21 cellular contexts compared by ENCODE assay signal in the genomic region with DNA sequence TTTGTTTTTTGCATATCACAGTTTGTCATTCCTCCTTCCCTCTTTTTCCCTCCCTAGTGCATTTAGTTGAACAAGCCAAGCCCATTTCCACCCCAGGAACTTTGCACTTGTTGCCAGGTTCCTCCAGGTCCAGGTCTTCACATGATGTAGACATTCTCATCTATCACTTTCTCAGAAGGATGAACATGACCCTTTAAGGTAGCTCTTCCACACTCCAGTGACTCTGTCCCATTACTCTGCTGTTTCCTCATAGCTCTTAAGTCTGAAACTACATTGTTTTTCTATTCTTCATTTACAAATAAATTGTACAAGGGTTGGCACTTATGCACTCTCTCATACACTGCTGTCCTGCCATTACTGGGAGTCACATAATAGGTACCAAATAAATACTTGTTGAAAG. TPM values are rescaled to one million over a fixed set of nuclear protein-coding genes. Genes with fewer than 3 reads are reported as not detected.
"Had no signal": no experiment of that assay in that cellular context is flagged by ENCODE, and none has a peak within 500 bp of the region (broad histone marks: within the 10 kb centered on the region; RNA-seq: fewer than 3 reads in every experiment).

No MANE protein-coding gene starts in this region.

- H3K4me1 Mint-ChIP-seq: brain; central memory CD8-positive, alpha-beta T cell; immature natural killer cell; stimulated activated effector memory CD8-positive, alpha-beta T cell treated with anti-CD3 and anti-CD28 coated beads, Interleukin-12 subunit alpha, Interleukin-12 subunit beta, amount 100 ng/mL, for 72 hours had no signal

- H3K36me3 Mint-ChIP-seq: brain had no signal

- H3K27me3 Mint-ChIP-seq: activated B cell treated with CpG ODN at 0.5 μM for 24 hours; activated CD8-positive, alpha-beta T cell treated with anti-CD3 and anti-CD28 coated beads for 36 hours; activated naive CD8-positive, alpha-beta T cell treated with anti-CD3 and anti-CD28 coated beads, Interleukin-2, amount 50 U/mL, for 24 hours had no signal

- H3K9me3 Mint-ChIP-seq: activated naive CD4-positive, alpha-beta T cell treated with anti-CD3 and anti-CD28 coated beads for 36 hours had no signal

- H3K27ac Mint-ChIP-seq: activated B cell treated with CpG ODN at 0.5 μM for 24 hours; activated CD8-positive, alpha-beta T cell treated with anti-CD3 and anti-CD28 coated beads for 36 hours; activated naive CD4-positive, alpha-beta T cell treated with anti-CD3 and anti-CD28 coated beads for 36 hours; activated naive CD8-positive, alpha-beta T cell treated with anti-CD3 and anti-CD28 coated beads, Interleukin-2, amount 50 U/mL, for 24 hours; brain; immature natural killer cell; naive thymus-derived CD8-positive, alpha-beta T cell; stimulated activated effector memory CD8-positive, alpha-beta T cell treated with anti-CD3 and anti-CD28 coated beads, Interleukin-12 subunit alpha, Interleukin-12 subunit beta, amount 100 ng/mL, for 72 hours had no signal

- DNase-seq: activated B cell treated with CpG ODN at 0.5 μM for 24 hours; activated CD4-positive, alpha-beta T cell treated with anti-CD3 and anti-CD28 coated beads for 48 hours; activated CD8-positive, alpha-beta T cell treated with anti-CD3 and anti-CD28 coated beads for 36 hours; activated naive CD4-positive, alpha-beta T cell treated with anti-CD3 and anti-CD28 coated beads for 36 hours; activated naive CD8-positive, alpha-beta T cell treated with anti-CD3 and anti-CD28 coated beads, Interleukin-2, amount 50 U/mL, for 24 hours; activated T-cell treated with anti-CD3 and anti-CD28 coated beads, Interleukin-2, amount 50 U/mL, for 4 hours; anterior cingulate cortex; immature natural killer cell; kidney glomerular epithelial cell; left ventricle myocardium superior; mesenchymal stem cell; naive thymus-derived CD8-positive, alpha-beta T cell; ovary; right lobe of liver; stimulated activated CD4-positive, alpha-beta T cell treated with anti-CD3 and anti-CD28 coated beads, Interleukin-4, amount 100 ng/mL, for 1 hour; T-helper 9 cell; upper lobe of right lung had no signal

- H3K4me3 Mint-ChIP-seq: activated B cell treated with CpG ODN at 0.5 μM for 24 hours; activated CD8-positive, alpha-beta T cell treated with anti-CD3 and anti-CD28 coated beads for 36 hours; activated naive CD4-positive, alpha-beta T cell treated with anti-CD3 and anti-CD28 coated beads for 36 hours; activated naive CD8-positive, alpha-beta T cell treated with anti-CD3 and anti-CD28 coated beads, Interleukin-2, amount 50 U/mL, for 24 hours; activated T-cell treated with anti-CD3 and anti-CD28 coated beads, Interleukin-2, amount 50 U/mL, for 4 hours; brain; central memory CD8-positive, alpha-beta T cell; immature natural killer cell; naive thymus-derived CD8-positive, alpha-beta T cell; stimulated activated effector memory CD8-positive, alpha-beta T cell treated with anti-CD3 and anti-CD28 coated beads, Interleukin-12 subunit alpha, Interleukin-12 subunit beta, amount 100 ng/mL, for 72 hours had no signal

- ATAC-seq: activated CD8-positive, alpha-beta T cell treated with anti-CD3 and anti-CD28 coated beads for 36 hours; activated naive CD8-positive, alpha-beta T cell treated with anti-CD3 and anti-CD28 coated beads, Interleukin-2, amount 50 U/mL, for 24 hours; activated T-cell treated with anti-CD3 and anti-CD28 coated beads, Interleukin-2, amount 50 U/mL, for 4 hours; gastroesophageal sphincter; left ventricle myocardium superior; naive thymus-derived CD8-positive, alpha-beta T cell; right lobe of liver; stimulated activated effector memory CD8-positive, alpha-beta T cell treated with anti-CD3 and anti-CD28 coated beads, Interleukin-12 subunit alpha, Interleukin-12 subunit beta, amount 100 ng/mL, for 72 hours; upper lobe of right lung had no signal

RNA-seq across cellular contexts. Expression of a gene that starts 6.1 kb away (rescaled TPM):
- total RNA-seq: activated CD8-positive, alpha-beta T cell treated with anti-CD3 and anti-CD28 coated beads for 36 hours; activated naive CD4-positive, alpha-beta T cell treated with anti-CD3 and anti-CD28 coated beads for 36 hours had no signal
